9 cellular contexts compared by ENCODE assay signal in genomic region chr11:35077709-35078695, GRCh38.
DNase-seq lines count a peak whose midpoint lies in the region; ATAC-seq and TF ChIP-seq lines count a peak whose summit lies in the region.
"Had no signal": no experiment of that assay in that cellular context is flagged by ENCODE, and none has a peak within 500 bp of the region (broad histone marks: within the 10 kb centered on the region; RNA-seq: fewer than 3 reads in every experiment).

No MANE protein-coding gene starts in this region.

- no peaks in the 10 kb centered on the region for H3F3A ChIP-seq in GM23338 (replicated peaks; ENCODE audit: low read depth)

- no peaks in the 10 kb centered on the region for H3K4me1 Mint-ChIP-seq in GM23338

- ATAC-seq in GM19025 (IDR thresholded peaks at IDR 0.05; ENCODE audit: low read depth, unreplicated experiment) = peak; percentile 43
- peak; percentile 67 for ATAC-seq in HG03378 (IDR thresholded peaks at IDR 0.05; ENCODE audit: unreplicated experiment)
- ATAC-seq in HG03280 (IDR thresholded peaks at IDR 0.05; ENCODE audit: unreplicated experiment) = no peak
- ATAC-seq in GM23338 = no peak

- H3K27ac ChIP-seq in ACC112 (ENCODE audit: low read depth, low read length) (peak overlapping the region; percentile 85), GM23338 (ENCODE audit: low read depth) (no peak overlapping the region)

- no peak overlapping the region for H3K4me3 ChIP-seq in ACC112 (ENCODE audit: low read depth, low read length)
- no peak overlapping the region for H3K4me3 ChIP-seq in epithelial cell of esophagus (ENCODE audit: low read length)
- H3K4me3 ChIP-seq in GM23338 = no peak overlapping the region

- H3K9me2 ChIP-seq in GM23338 (ENCODE audit: insufficient read depth) = 0 out of 2 replicates have a peak, but pooled peaks cover 8% of the 10 kb centered on the region

- peaks cover 2% of the 10 kb centered on the region for H3K27me3 Mint-ChIP-seq in GM23338 (ENCODE audit: insufficient read depth, low read depth, poor library complexity)

- H3K4me1 ChIP-seq in ACC112 (ENCODE audit: control insufficient read depth, insufficient read depth, low read length, unreplicated experiment) (peaks cover 40% of the 10 kb centered on the region), GM23338 (ENCODE audit: insufficient read depth) (no peaks in the 10 kb centered on the region)

- 0 out of 3 replicates have a peak, but pooled peaks cover 5% of the 10 kb centered on the region for H3K9me3 Mint-ChIP-seq in GM23338

- no peak overlapping the region for H3K27ac Mint-ChIP-seq in GM23338

- TF ChIP-seq CTCF in epithelial cell of esophagus (IDR thresholded peaks at IDR 0.05; ENCODE audit: insufficient read depth, low read depth, low read length, missing control alignments) (no peak), GM23338 (conservative IDR thresholded peaks at IDR 0.05; ENCODE audit: low read depth in 2 of 2) (no peak)

- H3K79me2 ChIP-seq in ACC112 (ENCODE audit: control insufficient read depth, insufficient read depth, low read length, unreplicated experiment) = no peaks in the 10 kb centered on the region
- H3K79me2 ChIP-seq in GM23338 (replicated peaks; ENCODE audit: insufficient read depth) = no peaks in the 10 kb centered on the region

- DNase-seq in T-helper 2 cell (peak in 4 of 5 experiments; percentile 9 to 97 (median 56)), epithelial cell of esophagus (ENCODE audit: low read depth) (peak; percentile 92), NCI-H526 treated with DMSO at 0.1 percent for 48 hours (lab: John Stamatoyannopoulos, UW) (no peak), GM23338 (ENCODE audit: low spot score) (no peak)
- DNase-seq: heart left ventricle had no signal

- H3K36me3 ChIP-seq in ACC112 (ENCODE audit: insufficient read depth, low read length) = no peaks in the 10 kb centered on the region
- H3K36me3 ChIP-seq in GM23338 (ENCODE audit: insufficient read depth) = no peaks in the 10 kb centered on the region
- H3K36me3 ChIP-seq: heart left ventricle had no signal

- no peaks in the 10 kb centered on the region for H4K20me1 ChIP-seq in GM23338 (replicated peaks; ENCODE audit: insufficient read depth)

- no peaks in the 10 kb centered on the region for H3K36me3 Mint-ChIP-seq in GM23338 (ENCODE audit: low read depth)

- no peak overlapping the region for H3K4me2 ChIP-seq in GM23338

- H3K4me3 Mint-ChIP-seq in GM23338 = no peak overlapping the region

- H3K27me3 ChIP-seq in ACC112 (ENCODE audit: insufficient read depth, low read length) (no peaks in the 10 kb centered on the region), GM23338 (ENCODE audit: insufficient read depth) (no peaks in the 10 kb centered on the region)
- H3K27me3 ChIP-seq: heart left ventricle had no signal

- H2AFZ ChIP-seq in ACC112 (ENCODE audit: low read length, unreplicated experiment) (peak overlapping the region; percentile 56), GM23338 (no peak overlapping the region)

TF ChIP-seq in GM23338, 12 proteins besides CTCF, POLR2A, EP300 and RAD21:
- TF ChIP-seq CREB1 (CRISPR knock-in tag; IDR thresholded peaks at IDR 0.05; ENCODE audit: low read depth) = no peak
- TF ChIP-seq STAT1 (IDR thresholded peaks at IDR 0.05; ENCODE audit: unreplicated experiment) = no peak
- no peak for TF ChIP-seq REST (IDR thresholded peaks at IDR 0.05; ENCODE audit: unreplicated experiment)
- TF ChIP-seq ETS1 (IDR thresholded peaks at IDR 0.05) = no peak
- no peak for TF ChIP-seq ZNF331 (CRISPR knock-in tag; IDR thresholded peaks at IDR 0.05; ENCODE audit: low read depth)
- no peak for TF ChIP-seq EZH2phosphoT487 (IDR thresholded peaks at IDR 0.05; ENCODE audit: unreplicated experiment)
- no peak for TF ChIP-seq EZH2 (IDR thresholded peaks at IDR 0.05; ENCODE audit: low read depth, unreplicated experiment)
TF ChIP-seq in GM23338: peak in this region for 0.

Comparison
In these comparisons a context has a peak if more than half of its experiments do, and no peak if none do; other contexts are left out.
1. ATAC-seq: peak in GM19025 (single experiment) and HG03378 (single experiment); none in HG03280 (single experiment) and GM23338 (single experiment).
2. DNase-seq: peak in T-helper 2 cell (4 of 5) and epithelial cell of esophagus (single experiment); none in NCI-H526 treated with DMSO at 0.1 percent for 48 hours (single experiment) and GM23338 (single experiment).